24 cellular contexts compared by ENCODE assay signal in the genomic region with DNA sequence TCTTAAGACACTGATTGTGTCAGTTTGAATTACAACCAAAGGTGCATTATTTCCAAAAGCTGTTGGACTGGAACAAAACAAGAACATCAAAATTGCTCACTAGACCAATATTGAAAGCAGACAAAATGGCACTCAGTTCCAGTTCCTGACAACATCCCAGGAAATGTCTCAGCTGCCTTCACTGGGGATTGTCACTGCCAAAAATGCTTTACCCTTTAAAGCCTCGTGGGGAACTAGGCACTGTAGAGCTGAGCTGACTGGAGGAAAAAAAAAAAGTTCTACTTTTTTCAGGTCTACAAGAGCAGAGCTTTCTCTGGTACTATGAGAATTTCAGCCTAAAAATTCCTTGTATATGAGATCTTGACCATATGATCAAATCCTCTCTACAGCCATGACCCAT. TPM values are rescaled to one million over a fixed set of nuclear protein-coding genes. Genes with fewer than 3 reads are reported as not detected.
DNase-seq lines count a peak whose midpoint lies in the region; ATAC-seq and TF ChIP-seq lines count a peak whose summit lies in the region.
"Had no signal": no experiment of that assay in that cellular context is flagged by ENCODE, and none has a peak within 500 bp of the region (broad histone marks: within the 10 kb centered on the region; RNA-seq: fewer than 3 reads in every experiment).

No MANE protein-coding gene starts in this region.

- no peak overlapping the region for H3K27ac ChIP-seq in right atrium auricular region
- H3K27ac ChIP-seq: C4-2B had no signal

- H3K9me3 ChIP-seq in right atrium auricular region = no peaks in the 10 kb centered on the region

- intact Hi-C loops in Right ventricle myocardium inferior (cut with DNase I) (no loop called here), left cardiac atrium (cut with DNase I) (no loop called here), posterior vena cava (cut with DNase I) (no loop called here)

- H3K36me3 ChIP-seq in right atrium auricular region = no peaks in the 10 kb centered on the region

- H3K27me3 ChIP-seq in right atrium auricular region = no peaks in the 10 kb centered on the region

- H3K4me3 ChIP-seq in right atrium auricular region (no peak overlapping the region), cardiac fibroblast (replicated peaks in 1 of 2; ENCODE audit: low read depth in 2 of 2, low read length in 2 of 2) (no peak overlapping the region)

- H3K4me1 ChIP-seq in right atrium auricular region = peaks cover 0 to 8% of the 10 kb centered on the region in 2 donors

- ATAC-seq in Right ventricle myocardium inferior = peak; percentile 42
- peak; percentile 30 to 73 for ATAC-seq in left cardiac atrium
- ATAC-seq: Panc1 had no signal

- DNase-seq in Right ventricle myocardium inferior (ENCODE audit: missing footprints) = no peak
- DNase-seq in right atrium auricular region (ENCODE audit: low spot score) = no peak
- peak; percentile 2 for DNase-seq in HT1080 (ENCODE audit: low read depth)
- peak; percentile 3 to 8 for DNase-seq in cardiac fibroblast (ENCODE audit: low read depth in 2 of 2)
- no peak for DNase-seq in left cardiac atrium
- no peak for DNase-seq in NCI-H1105 treated with DMSO at 0.1 percent for 48 hours (lab: John Stamatoyannopoulos, UW)
- DNase-seq in posterior vena cava (ENCODE audit: low spot score) = no peak
- no peak for DNase-seq in DMS79 treated with DMSO at 0.1 percent for 48 hours (lab: John Stamatoyannopoulos, UW)
- DNase-seq: 8988T; Calu3; CD8-positive, alpha-beta memory T cell; DMS153; GDM1; NCI-H1092; NCI-H1436 treated with DMSO at 0.1 percent for 48 hours; NCI-H1930; NCI-H2227 treated with DMSO at 0.1 percent for 48 hours; NCI-H510A treated with DMSO at 0.1 percent for 48 hours; NCI-H748 treated with DMSO at 0.1 percent for 48 hours; SW 1271 had no signal

- no peak for TF ChIP-seq CTCF in right atrium auricular region (IDR thresholded peaks at IDR 0.05)
- no peak for TF ChIP-seq CTCF in cardiac fibroblast (IDR thresholded peaks at IDR 0.05; ENCODE audit: low read depth, low read length)

RNA-seq across cellular contexts. Expression of a gene that starts 21.9 kb away (rescaled TPM):
- total RNA-seq in Right ventricle myocardium inferior (0.22 TPM), right atrium auricular region (1 to 10 TPM in 1 of 2 donors, under 1 TPM in 1; 0.98 to 1.1 TPM), left cardiac atrium (1 to 10 TPM; 1.5 to 2.2 TPM), posterior vena cava (1 to 10 TPM; 2.1 to 2.6 TPM)
- total RNA-seq in HT1080 (2014; rRNA removed; shearing (Covaris generic)) = 0.30 TPM in 1 of 2 replicates, not detected in the other
- polyA plus RNA-seq in HT1080 (2015; cell fraction: cytosol; rRNA removed) = not detected in 2 replicates
- 0.12 and 0.22 TPM in 2 replicates for polyA plus RNA-seq in HT1080 (2015; cell fraction: nucleus; rRNA removed)
- total RNA-seq: Daoy, H4 had no signal
- polyA plus RNA-seq: CD8-positive, alpha-beta memory T cell had no signal

Comparison
In these comparisons a context has a peak if more than half of its experiments do, and no peak if none do; other contexts are left out.
1. DNase-seq: peak in HT1080 (single experiment) and cardiac fibroblast (2 of 2); none in Right ventricle myocardium inferior (single experiment), right atrium auricular region (single experiment), left cardiac atrium (single experiment), NCI-H1105 treated with DMSO at 0.1 percent for 48 hours (single experiment), posterior vena cava (single experiment) and DMS79 treated with DMSO at 0.1 percent for 48 hours (single experiment).